In the genomic region with DNA sequence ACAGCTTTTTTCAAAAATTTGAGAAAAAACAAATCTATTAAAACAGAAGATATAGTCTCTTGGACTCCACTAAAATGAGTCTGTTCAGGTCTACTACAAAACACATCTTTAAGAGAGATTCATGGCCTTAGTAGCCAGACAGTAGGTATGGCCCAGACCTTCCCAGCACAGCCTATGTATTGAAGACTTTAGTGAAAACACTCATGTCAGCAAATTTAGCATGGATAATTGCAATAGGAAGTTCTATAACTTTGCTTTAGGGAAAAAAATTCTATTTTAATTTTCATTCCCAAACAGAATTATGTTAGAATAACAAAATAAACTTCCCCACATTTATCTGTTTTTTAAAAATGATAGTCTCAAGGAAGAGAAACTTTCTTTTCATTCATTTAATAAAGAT, we compare ENCODE assay signal across 1 cellular context.
TF ChIP-seq lines count a peak whose summit lies in the region.

No MANE protein-coding gene starts in this region.

TF ChIP-seq in K562, 482 proteins besides CTCF, POLR2A, EP300 and RAD21 (continued from another document):
- TF ChIP-seq, protein P1, sequence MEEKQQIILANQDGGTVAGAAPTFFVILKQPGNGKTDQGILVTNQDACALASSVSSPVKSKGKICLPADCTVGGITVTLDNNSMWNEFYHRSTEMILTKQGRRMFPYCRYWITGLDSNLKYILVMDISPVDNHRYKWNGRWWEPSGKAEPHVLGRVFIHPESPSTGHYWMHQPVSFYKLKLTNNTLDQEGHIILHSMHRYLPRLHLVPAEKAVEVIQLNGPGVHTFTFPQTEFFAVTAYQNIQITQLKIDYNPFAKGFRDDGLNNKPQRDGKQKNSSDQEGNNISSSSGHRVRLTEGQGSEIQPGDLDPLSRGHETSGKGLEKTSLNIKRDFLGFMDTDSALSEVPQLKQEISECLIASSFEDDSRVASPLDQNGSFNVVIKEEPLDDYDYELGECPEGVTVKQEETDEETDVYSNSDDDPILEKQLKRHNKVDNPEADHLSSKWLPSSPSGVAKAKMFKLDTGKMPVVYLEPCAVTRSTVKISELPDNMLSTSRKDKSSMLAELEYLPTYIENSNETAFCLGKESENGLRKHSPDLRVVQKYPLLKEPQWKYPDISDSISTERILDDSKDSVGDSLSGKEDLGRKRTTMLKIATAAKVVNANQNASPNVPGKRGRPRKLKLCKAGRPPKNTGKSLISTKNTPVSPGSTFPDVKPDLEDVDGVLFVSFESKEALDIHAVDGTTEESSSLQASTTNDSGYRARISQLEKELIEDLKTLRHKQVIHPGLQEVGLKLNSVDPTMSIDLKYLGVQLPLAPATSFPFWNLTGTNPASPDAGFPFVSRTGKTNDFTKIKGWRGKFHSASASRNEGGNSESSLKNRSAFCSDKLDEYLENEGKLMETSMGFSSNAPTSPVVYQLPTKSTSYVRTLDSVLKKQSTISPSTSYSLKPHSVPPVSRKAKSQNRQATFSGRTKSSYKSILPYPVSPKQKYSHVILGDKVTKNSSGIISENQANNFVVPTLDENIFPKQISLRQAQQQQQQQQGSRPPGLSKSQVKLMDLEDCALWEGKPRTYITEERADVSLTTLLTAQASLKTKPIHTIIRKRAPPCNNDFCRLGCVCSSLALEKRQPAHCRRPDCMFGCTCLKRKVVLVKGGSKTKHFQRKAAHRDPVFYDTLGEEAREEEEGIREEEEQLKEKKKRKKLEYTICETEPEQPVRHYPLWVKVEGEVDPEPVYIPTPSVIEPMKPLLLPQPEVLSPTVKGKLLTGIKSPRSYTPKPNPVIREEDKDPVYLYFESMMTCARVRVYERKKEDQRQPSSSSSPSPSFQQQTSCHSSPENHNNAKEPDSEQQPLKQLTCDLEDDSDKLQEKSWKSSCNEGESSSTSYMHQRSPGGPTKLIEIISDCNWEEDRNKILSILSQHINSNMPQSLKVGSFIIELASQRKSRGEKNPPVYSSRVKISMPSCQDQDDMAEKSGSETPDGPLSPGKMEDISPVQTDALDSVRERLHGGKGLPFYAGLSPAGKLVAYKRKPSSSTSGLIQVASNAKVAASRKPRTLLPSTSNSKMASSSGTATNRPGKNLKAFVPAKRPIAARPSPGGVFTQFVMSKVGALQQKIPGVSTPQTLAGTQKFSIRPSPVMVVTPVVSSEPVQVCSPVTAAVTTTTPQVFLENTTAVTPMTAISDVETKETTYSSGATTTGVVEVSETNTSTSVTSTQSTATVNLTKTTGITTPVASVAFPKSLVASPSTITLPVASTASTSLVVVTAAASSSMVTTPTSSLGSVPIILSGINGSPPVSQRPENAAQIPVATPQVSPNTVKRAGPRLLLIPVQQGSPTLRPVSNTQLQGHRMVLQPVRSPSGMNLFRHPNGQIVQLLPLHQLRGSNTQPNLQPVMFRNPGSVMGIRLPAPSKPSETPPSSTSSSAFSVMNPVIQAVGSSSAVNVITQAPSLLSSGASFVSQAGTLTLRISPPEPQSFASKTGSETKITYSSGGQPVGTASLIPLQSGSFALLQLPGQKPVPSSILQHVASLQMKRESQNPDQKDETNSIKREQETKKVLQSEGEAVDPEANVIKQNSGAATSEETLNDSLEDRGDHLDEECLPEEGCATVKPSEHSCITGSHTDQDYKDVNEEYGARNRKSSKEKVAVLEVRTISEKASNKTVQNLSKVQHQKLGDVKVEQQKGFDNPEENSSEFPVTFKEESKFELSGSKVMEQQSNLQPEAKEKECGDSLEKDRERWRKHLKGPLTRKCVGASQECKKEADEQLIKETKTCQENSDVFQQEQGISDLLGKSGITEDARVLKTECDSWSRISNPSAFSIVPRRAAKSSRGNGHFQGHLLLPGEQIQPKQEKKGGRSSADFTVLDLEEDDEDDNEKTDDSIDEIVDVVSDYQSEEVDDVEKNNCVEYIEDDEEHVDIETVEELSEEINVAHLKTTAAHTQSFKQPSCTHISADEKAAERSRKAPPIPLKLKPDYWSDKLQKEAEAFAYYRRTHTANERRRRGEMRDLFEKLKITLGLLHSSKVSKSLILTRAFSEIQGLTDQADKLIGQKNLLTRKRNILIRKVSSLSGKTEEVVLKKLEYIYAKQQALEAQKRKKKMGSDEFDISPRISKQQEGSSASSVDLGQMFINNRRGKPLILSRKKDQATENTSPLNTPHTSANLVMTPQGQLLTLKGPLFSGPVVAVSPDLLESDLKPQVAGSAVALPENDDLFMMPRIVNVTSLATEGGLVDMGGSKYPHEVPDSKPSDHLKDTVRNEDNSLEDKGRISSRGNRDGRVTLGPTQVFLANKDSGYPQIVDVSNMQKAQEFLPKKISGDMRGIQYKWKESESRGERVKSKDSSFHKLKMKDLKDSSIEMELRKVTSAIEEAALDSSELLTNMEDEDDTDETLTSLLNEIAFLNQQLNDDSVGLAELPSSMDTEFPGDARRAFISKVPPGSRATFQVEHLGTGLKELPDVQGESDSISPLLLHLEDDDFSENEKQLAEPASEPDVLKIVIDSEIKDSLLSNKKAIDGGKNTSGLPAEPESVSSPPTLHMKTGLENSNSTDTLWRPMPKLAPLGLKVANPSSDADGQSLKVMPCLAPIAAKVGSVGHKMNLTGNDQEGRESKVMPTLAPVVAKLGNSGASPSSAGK (IDR thresholded peaks at IDR 0.05): no peak
- no peak for TF ChIP-seq EHMT2 (IDR thresholded peaks at IDR 0.05)
- no peak for TF ChIP-seq XRCC5 (IDR thresholded peaks at IDR 0.05; ENCODE audit: low read depth, low read length)
- TF ChIP-seq STAG1 (CRISPR knock-in tag; IDR thresholded peaks at IDR 0.05; ENCODE audit: borderline replicate concordance): no peak
- no peak for TF ChIP-seq KDM5B (IDR thresholded peaks at IDR 0.05; ENCODE audit: insufficient replicate concordance, low read depth, low read length)
- TF ChIP-seq ZBTB49 (CRISPR knock-in tag; IDR thresholded peaks at IDR 0.05; ENCODE audit: borderline replicate concordance): no peak
- no peak for TF ChIP-seq ILK (tag; IDR thresholded peaks at IDR 0.05; ENCODE audit: borderline replicate concordance, low read depth)
- TF ChIP-seq MAFG (tag; conservative IDR thresholded peaks at IDR 0.05): peak; percentile 57
- TF ChIP-seq HDGF (IDR thresholded peaks at IDR 0.05): no peak
- no peak for TF ChIP-seq IFI16 (CRISPR knock-in tag; IDR thresholded peaks at IDR 0.05)
- TF ChIP-seq ZFP30 (CRISPR knock-in tag; IDR thresholded peaks at IDR 0.05; ENCODE audit: borderline replicate concordance): no peak
- TF ChIP-seq TAF1 (IDR thresholded peaks at IDR 0.05; ENCODE audit: control insufficient read depth, extremely low read depth, insufficient read depth, low read length, severe bottlenecking): no peak
- no peak for TF ChIP-seq HOMEZ (CRISPR knock-in tag; IDR thresholded peaks at IDR 0.05)
